12 cellular contexts compared by ENCODE assay signal in the genomic region with DNA sequence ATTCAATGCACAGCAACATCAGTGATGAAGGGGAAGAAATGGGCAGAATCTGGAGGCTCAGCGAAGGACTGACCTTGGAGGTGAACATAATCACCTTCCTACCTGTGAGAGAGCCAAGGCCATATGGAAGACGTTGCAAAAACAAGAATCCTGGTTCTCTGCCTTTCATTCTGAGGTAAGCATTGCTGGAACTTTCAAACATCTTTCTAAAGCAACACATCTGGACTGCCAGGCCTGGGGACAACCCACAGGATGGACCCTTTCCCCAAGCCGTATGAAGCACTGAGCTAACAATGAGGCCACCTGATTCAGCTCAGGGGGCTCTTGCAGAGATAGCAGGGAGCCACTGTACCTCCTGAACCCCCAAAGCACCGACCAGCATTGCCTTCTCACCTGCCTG.
DNase-seq lines count a peak whose midpoint lies in the region; ATAC-seq and TF ChIP-seq lines count a peak whose summit lies in the region.
"Had no signal": no experiment of that assay in that cellular context is flagged by ENCODE, and none has a peak within 500 bp of the region (broad histone marks: within the 10 kb centered on the region; RNA-seq: fewer than 3 reads in every experiment).

No MANE protein-coding gene starts in this region.

- no peak for ATAC-seq in activated T-cell treated with anti-CD3 and anti-CD28 coated beads, Interleukin-2, amount 50 U/mL, for 72 hours (replicated peaks in 1 of 2)
- no peak for ATAC-seq in activated CD8-positive, alpha-beta T cell treated with anti-CD3 and anti-CD28 coated beads, Interleukin-2, amount 10 ng/mL, durations not matched to agents 7 days and 5 days
- ATAC-seq in right lobe of liver, result no peak

- no peaks in the 10 kb centered on the region for H3K9me3 ChIP-seq in right lobe of liver
- no peaks in the 10 kb centered on the region for H3K9me3 ChIP-seq in tibial artery
- H3K9me3 ChIP-seq: SJCRH30 had no signal

- DNase-seq in activated T-cell treated with anti-CD3 and anti-CD28 coated beads, Interleukin-2, amount 50 U/mL, for 72 hours, result no peak
- DNase-seq in activated T-cell treated with anti-CD3 and anti-CD28 coated beads, Interleukin-2, amount 50 U/mL, for 48 hours, result no peak
- no peak for DNase-seq in activated CD8-positive, alpha-beta T cell treated with anti-CD3 and anti-CD28 coated beads, Interleukin-2, amount 10 ng/mL, durations not matched to agents 7 days and 5 days
- no peak for DNase-seq in right lobe of liver
- no peak for DNase-seq in tibial artery
- DNase-seq in nucleus accumbens (lab: John Stamatoyannopoulos, UW), result no peak
- no peak for DNase-seq in NCI-H524 treated with DMSO at 0.1 percent for 48 hours (lab: John Stamatoyannopoulos, UW)
- no peak for DNase-seq in NCI-H2171 (lab: John Stamatoyannopoulos, UW)
- DNase-seq: activated gamma-delta T cell treated with Interleukin-2 at 50 U/mL for 16 hours, AML-193, foreskin melanocyte, SJCRH30 had no signal

- H3K9me3 Mint-ChIP-seq in activated T-cell treated with anti-CD3 and anti-CD28 coated beads, Interleukin-2, amount 50 U/mL, for 72 hours, result no peaks in the 10 kb centered on the region
- H3K9me3 Mint-ChIP-seq in activated CD8-positive, alpha-beta T cell treated with anti-CD3 and anti-CD28 coated beads, Interleukin-2, amount 10 ng/mL, durations not matched to agents 7 days and 5 days (ENCODE audit: insufficient read depth), result no peaks in the 10 kb centered on the region

- TF ChIP-seq CTCF in right lobe of liver (IDR thresholded peaks at IDR 0.05), result no peak
- TF ChIP-seq CTCF in tibial artery (IDR thresholded peaks at IDR 0.05), result no peak

- H3K27me3 ChIP-seq in right lobe of liver (no peaks in the 10 kb centered on the region), tibial artery (no peaks in the 10 kb centered on the region)
- H3K27me3 ChIP-seq: SJCRH30 had no signal

- peaks cover 57% of the 10 kb centered on the region for H3K4me1 Mint-ChIP-seq in activated T-cell treated with anti-CD3 and anti-CD28 coated beads, Interleukin-2, amount 50 U/mL, for 72 hours (ENCODE audit: low read depth)
- H3K4me1 Mint-ChIP-seq in activated CD8-positive, alpha-beta T cell treated with anti-CD3 and anti-CD28 coated beads, Interleukin-2, amount 10 ng/mL, durations not matched to agents 7 days and 5 days (ENCODE audit: low read depth), result peaks cover 43% of the 10 kb centered on the region

- no peaks in the 10 kb centered on the region for H3K27me3 Mint-ChIP-seq in activated T-cell treated with anti-CD3 and anti-CD28 coated beads, Interleukin-2, amount 50 U/mL, for 72 hours (ENCODE audit: low read depth)
- H3K27me3 Mint-ChIP-seq in activated CD8-positive, alpha-beta T cell treated with anti-CD3 and anti-CD28 coated beads, Interleukin-2, amount 10 ng/mL, durations not matched to agents 7 days and 5 days (ENCODE audit: low read depth), result no peaks in the 10 kb centered on the region

- H3K4me1 ChIP-seq in right lobe of liver (peaks cover 0 to 5% (median 0%) of the 10 kb centered on the region in 4 donors), tibial artery (peaks cover 0 to 83% (median 54%) of the 10 kb centered on the region in 4 donors)

- peaks cover 80 to 92% of the 10 kb centered on the region in 2 donors for H3K36me3 Mint-ChIP-seq in activated T-cell treated with anti-CD3 and anti-CD28 coated beads, Interleukin-2, amount 50 U/mL, for 72 hours (ENCODE audit: insufficient read depth in 2 of 2)
- H3K36me3 Mint-ChIP-seq in activated CD8-positive, alpha-beta T cell treated with anti-CD3 and anti-CD28 coated beads, Interleukin-2, amount 10 ng/mL, durations not matched to agents 7 days and 5 days (ENCODE audit: low read depth), result peaks cover 99% of the 10 kb centered on the region

- POLR2A ChIA-PET in activated CD8-positive, alpha-beta T cell treated with anti-CD3 and anti-CD28 coated beads, Interleukin-2, amount 10 ng/mL, durations not matched to agents 7 days and 5 days (lab: Charles Lee), result interaction anchor here (0.6 to 23.0 kb wide), 18 partner anchors 0 to 227 kb away, joined by 3 to 652 read pairs (median 13); no protein-coding TSS in a partner anchor

- H3K4me3 Mint-ChIP-seq in activated T-cell treated with anti-CD3 and anti-CD28 coated beads, Interleukin-2, amount 50 U/mL, for 72 hours, result peak overlapping the region; percentile 95
- peak overlapping the region; percentile 96 for H3K4me3 Mint-ChIP-seq in activated CD8-positive, alpha-beta T cell treated with anti-CD3 and anti-CD28 coated beads, Interleukin-2, amount 10 ng/mL, durations not matched to agents 7 days and 5 days

- H3K27ac Mint-ChIP-seq in activated T-cell treated with anti-CD3 and anti-CD28 coated beads, Interleukin-2, amount 50 U/mL, for 72 hours, result peak overlapping the region; percentile 97
- H3K27ac Mint-ChIP-seq in activated CD8-positive, alpha-beta T cell treated with anti-CD3 and anti-CD28 coated beads, Interleukin-2, amount 10 ng/mL, durations not matched to agents 7 days and 5 days, result peak overlapping the region; percentile 82

- H3K36me3 ChIP-seq in right lobe of liver, result no peaks in the 10 kb centered on the region
- H3K36me3 ChIP-seq in tibial artery, result peaks cover 0 to 6% (median 6%) of the 10 kb centered on the region in 3 donors

- intact Hi-C loops in right lobe of liver (cut with DNase I) (no loop called here), tibial artery (cut with DNase I; ENCODE audit: low total_unique reads) (no loop called here)

- CTCF ChIA-PET in activated CD8-positive, alpha-beta T cell treated with anti-CD3 and anti-CD28 coated beads, Interleukin-2, amount 10 ng/mL, durations not matched to agents 7 days and 5 days (lab: Charles Lee), result interaction anchor here (0.7 to 11.8 kb wide), 12 partner anchors 7 to 344 kb away, joined by 3 to 247 read pairs (median 16); no protein-coding TSS in a partner anchor

- no peak for TF ChIP-seq POLR2A in right lobe of liver (IDR thresholded peaks at IDR 0.05)

- WGBS in right lobe of liver (ENCODE audit: insufficient coverage, low coverage, low lambda C conversion rate, missing lambda C conversion rate), result 76% methylated on average over 2 of the region's 4 CpGs

- peak overlapping the region; percentile 8 to 93 (median 13) for H3K27ac ChIP-seq in right lobe of liver
- H3K27ac ChIP-seq in tibial artery, result peak overlapping the region; percentile 96 to 98
- H3K27ac ChIP-seq: SJCRH30 had no signal

- H3K4me3 ChIP-seq in right lobe of liver, result peak overlapping the region in 2 of 3 donors; percentile 7 to 66
- H3K4me3 ChIP-seq in tibial artery, result peak overlapping the region; percentile 85 to 90
- H3K4me3 ChIP-seq: SJCRH30 had no signal
